In the genomic region with DNA sequence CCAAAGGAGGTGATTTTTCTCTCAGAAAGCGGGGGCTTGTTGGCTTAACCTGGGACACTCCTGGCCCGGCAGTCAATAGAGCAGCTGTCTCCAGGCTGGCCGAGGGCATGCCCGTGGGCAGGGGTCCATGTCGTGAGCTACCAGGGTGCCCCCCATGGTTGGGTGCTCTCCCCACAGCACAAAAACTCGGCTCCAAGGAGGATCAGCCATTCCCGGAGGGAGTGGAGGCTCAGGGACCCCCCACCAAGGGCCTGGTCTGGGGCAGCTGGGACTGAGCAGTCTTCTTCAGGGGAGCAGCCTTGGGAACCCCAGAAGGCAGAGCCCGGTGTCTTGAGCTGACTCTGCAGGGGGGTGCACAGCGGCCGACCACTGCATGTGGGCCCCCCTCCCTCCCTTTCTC, we compare ENCODE assay signal across 11 cellular contexts. TPM values are rescaled to one million over a fixed set of nuclear protein-coding genes. Genes with fewer than 3 reads are reported as not detected.
"Had no signal": no experiment of that assay in that cellular context is flagged by ENCODE, and none has a peak within 500 bp of the region (broad histone marks: within the 10 kb centered on the region; RNA-seq: fewer than 3 reads in every experiment).

No MANE protein-coding gene starts in this region.

- H3K4me1 ChIP-seq: HAP-1 had no signal

- H3K9me3 ChIP-seq: HAP-1 had no signal

- ATAC-seq: HCT116, K562 had no signal

- FAIRE-seq: HTR-8/SVneo, K562 had no signal

- H3K27ac ChIP-seq: GM23248 had no signal

- H3K36me3 ChIP-seq: HAP-1 had no signal

- H3K4me3 ChIP-seq: GM23248, HAP-1, K562 had no signal

- DNase-seq: GM23248, GOT3, H7, IMR-90, KG1 had no signal

- H3K9ac ChIP-seq: GM23248 had no signal

RNA-seq across cellular contexts. Expression of a gene that starts 20.8 kb away (rescaled TPM):
- total RNA-seq: GM23248, H4, H7, IMR-90, K562 had no signal
- polyA plus RNA-seq: GM23248, K562 had no signal

RNA-seq across cellular contexts. Expression of a gene that starts 31.4 kb away (rescaled TPM):
- total RNA-seq: GM23248, H4, H7, HT-29, IMR-90, K562 had no signal
- polyA plus RNA-seq: GM23248, IMR-90, K562 had no signal

RNA-seq across cellular contexts. Expression of a gene that starts 53.2 kb away (rescaled TPM):
- total RNA-seq: GM23248 had no signal
- polyA plus RNA-seq: K562 had no signal
